1 cellular context compared by ENCODE assay signal in the genomic region with DNA sequence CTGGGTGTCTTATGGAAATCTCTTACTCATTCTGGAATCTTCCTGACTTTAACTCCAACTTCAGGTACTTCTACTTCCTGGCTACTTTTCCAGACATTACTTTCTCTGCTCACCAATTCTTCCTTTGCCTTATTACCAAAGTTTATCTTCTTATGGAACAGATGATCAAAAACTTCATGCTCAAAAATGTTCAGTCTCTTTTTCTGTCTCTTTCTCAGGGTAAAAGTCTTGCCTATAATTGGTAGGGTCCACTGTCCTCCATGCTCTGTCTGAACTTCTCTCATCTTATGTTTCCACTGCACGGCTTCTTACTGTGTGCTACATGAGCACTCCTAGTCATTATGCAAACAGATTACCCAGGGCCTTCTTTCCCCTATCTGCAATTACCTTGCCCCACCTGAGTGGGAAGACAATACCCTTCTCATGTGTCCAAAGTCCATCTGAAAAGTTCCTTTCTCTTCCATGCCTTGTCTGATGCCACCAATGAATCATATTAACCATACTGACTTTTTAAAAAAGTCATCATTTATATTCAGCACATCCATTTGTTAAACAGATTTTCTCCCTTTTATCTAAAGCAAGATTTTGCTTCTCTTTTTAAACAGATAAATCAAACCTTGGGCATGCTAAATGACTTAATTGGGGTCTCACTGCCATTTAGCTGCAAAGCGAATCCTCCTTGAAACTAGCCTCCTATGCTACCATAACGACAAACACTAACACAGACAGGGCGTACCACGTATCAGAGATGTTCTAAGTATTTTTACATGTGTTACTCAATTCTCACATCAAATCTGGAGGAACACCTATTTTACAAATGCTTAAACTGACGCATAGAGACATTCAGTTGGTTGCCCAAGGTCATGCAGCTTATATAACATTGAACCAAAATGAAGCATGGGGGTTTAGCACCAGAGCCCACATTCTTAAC.
TF ChIP-seq lines count a peak whose summit lies in the region.

No MANE protein-coding gene starts in this region.

TF ChIP-seq in GM23338, 12 proteins besides CTCF, POLR2A, EP300 and RAD21:
- no peak for TF ChIP-seq ZNF462 (CRISPR knock-in tag; IDR thresholded peaks at IDR 0.05)
- TF ChIP-seq ZNF114 (CRISPR knock-in tag; IDR thresholded peaks at IDR 0.05) = no peak
TF ChIP-seq in GM23338: peak in this region for 0.
